In the genomic region with DNA sequence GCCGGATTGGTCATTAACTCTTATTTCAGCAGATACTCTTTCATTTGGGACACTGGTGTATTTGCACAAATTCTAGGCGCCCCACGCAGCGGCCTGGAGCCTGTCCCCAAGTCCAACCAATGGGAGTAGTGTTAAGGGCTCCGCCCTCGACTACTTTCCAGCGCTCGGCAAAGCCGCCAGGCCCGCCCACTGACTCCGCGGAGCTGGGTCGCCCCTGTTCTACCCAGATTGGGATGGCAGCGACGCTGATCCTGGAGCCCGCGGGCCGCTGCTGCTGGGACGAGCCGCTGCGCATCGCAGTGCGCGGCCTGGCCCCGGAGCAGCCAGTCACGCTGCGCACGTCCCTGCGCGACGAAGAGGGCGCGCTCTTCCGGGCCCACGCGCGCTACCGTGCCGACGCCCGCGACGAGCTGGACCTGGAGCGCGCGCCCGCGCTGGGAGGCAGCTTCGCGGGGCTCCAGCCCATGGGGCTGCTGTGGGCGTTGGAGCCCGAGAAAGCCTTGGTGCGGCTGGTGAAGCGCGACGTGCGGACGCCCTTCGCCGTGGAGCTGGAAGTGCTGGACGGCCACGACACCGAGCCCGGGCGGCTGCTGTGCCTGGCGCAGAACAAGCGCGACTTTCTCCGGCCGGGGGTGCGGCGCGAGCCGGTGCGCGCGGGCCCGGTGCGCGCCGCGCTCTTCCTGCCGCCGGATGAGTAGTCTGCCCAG, we compare ENCODE assay signal across 1 cellular context.
TF ChIP-seq lines count a peak whose summit lies in the region.

Gene ACOT6 (plus strand): TSS at position 179 of the 707 bp plus-strand sequence. CDS start 55 bp downstream, at position 234.

TF ChIP-seq in HepG2, 621 proteins besides CTCF, POLR2A, EP300 and RAD21 (continues in another document):
- TF ChIP-seq MTF2 (CRISPR knock-in tag; IDR thresholded peaks at IDR 0.05; ENCODE audit: borderline replicate concordance) = no peak
- TF ChIP-seq ZNF720 (CRISPR knock-in tag; IDR thresholded peaks at IDR 0.05) = no peak
- TF ChIP-seq NCOR1 (IDR thresholded peaks at IDR 0.05; ENCODE audit: borderline replicate concordance, low read length) = no peak
- TF ChIP-seq ZNF563 (CRISPR knock-in tag; IDR thresholded peaks at IDR 0.05) = no peak; the same call in 1 of the 2 replicates
- no peak for TF ChIP-seq ZNF766 (CRISPR knock-in tag; IDR thresholded peaks at IDR 0.05; ENCODE audit: borderline replicate concordance)
- peak; percentile 60; the same call in 1 of the 2 replicates for TF ChIP-seq ARNT2 (CRISPR knock-in tag; IDR thresholded peaks at IDR 0.05; ENCODE audit: low read depth)
- no peak for TF ChIP-seq ZNF124 (CRISPR knock-in tag; IDR thresholded peaks at IDR 0.05)
- TF ChIP-seq PHF20 (CRISPR knock-in tag; IDR thresholded peaks at IDR 0.05) = peak; percentile 64
- TF ChIP-seq, protein P1, sequence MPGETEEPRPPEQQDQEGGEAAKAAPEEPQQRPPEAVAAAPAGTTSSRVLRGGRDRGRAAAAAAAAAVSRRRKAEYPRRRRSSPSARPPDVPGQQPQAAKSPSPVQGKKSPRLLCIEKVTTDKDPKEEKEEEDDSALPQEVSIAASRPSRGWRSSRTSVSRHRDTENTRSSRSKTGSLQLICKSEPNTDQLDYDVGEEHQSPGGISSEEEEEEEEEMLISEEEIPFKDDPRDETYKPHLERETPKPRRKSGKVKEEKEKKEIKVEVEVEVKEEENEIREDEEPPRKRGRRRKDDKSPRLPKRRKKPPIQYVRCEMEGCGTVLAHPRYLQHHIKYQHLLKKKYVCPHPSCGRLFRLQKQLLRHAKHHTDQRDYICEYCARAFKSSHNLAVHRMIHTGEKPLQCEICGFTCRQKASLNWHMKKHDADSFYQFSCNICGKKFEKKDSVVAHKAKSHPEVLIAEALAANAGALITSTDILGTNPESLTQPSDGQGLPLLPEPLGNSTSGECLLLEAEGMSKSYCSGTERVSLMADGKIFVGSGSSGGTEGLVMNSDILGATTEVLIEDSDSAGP (CRISPR knock-in tag; IDR thresholded peaks at IDR 0.05; ENCODE audit: borderline replicate concordance) = peak; percentile 77; the same call in 1 of the 2 replicates
- no peak for TF ChIP-seq CREB1 (IDR thresholded peaks at IDR 0.05)
- no peak for TF ChIP-seq CREB1 (CRISPR knock-in tag; IDR thresholded peaks at IDR 0.05)
- TF ChIP-seq, protein P2, sequence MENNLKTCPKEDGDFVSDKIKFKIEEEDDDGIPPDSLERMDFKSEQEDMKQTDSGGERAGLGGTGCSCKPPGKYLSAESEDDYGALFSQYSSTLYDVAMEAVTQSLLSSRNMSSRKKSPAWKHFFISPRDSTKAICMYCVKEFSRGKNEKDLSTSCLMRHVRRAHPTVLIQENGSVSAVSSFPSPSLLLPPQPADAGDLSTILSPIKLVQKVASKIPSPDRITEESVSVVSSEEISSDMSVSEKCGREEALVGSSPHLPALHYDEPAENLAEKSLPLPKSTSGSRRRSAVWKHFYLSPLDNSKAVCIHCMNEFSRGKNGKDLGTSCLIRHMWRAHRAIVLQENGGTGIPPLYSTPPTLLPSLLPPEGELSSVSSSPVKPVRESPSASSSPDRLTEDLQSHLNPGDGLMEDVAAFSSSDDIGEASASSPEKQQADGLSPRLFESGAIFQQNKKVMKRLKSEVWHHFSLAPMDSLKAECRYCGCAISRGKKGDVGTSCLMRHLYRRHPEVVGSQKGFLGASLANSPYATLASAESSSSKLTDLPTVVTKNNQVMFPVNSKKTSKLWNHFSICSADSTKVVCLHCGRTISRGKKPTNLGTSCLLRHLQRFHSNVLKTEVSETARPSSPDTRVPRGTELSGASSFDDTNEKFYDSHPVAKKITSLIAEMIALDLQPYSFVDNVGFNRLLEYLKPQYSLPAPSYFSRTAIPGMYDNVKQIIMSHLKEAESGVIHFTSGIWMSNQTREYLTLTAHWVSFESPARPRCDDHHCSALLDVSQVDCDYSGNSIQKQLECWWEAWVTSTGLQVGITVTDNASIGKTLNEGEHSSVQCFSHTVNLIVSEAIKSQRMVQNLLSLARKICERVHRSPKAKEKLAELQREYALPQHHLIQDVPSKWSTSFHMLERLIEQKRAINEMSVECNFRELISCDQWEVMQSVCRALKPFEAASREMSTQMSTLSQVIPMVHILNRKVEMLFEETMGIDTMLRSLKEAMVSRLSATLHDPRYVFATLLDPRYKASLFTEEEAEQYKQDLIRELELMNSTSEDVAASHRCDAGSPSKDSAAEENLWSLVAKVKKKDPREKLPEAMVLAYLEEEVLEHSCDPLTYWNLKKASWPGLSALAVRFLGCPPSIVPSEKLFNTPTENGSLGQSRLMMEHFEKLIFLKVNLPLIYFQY (CRISPR knock-in tag; IDR thresholded peaks at IDR 0.05; ENCODE audit: borderline replicate concordance) = 0 out of 2 replicates have a peak, but pooled peaks have one; percentile 26
- 0 out of 2 replicates have a peak, but pooled peaks have one; percentile 38 for TF ChIP-seq MTF1 (CRISPR knock-in tag; IDR thresholded peaks at IDR 0.05)
- TF ChIP-seq TARDBP (CRISPR knock-in tag; IDR thresholded peaks at IDR 0.05) = peak; percentile 34; the same call in 1 of the 2 replicates
- TF ChIP-seq MAF1 (CRISPR knock-in tag; IDR thresholded peaks at IDR 0.05; ENCODE audit: borderline replicate concordance) = peak; percentile 33; the same call in 1 of the 2 replicates
- 0 out of 2 replicates have a peak, but pooled peaks have one; percentile 18 for TF ChIP-seq GMEB2 (CRISPR knock-in tag; IDR thresholded peaks at IDR 0.05; ENCODE audit: low read depth)
- TF ChIP-seq ZSCAN9 (CRISPR knock-in tag; IDR thresholded peaks at IDR 0.05; ENCODE audit: borderline replicate concordance) = peak; percentile 55; the same call in 1 of the 2 replicates
- TF ChIP-seq ZNF503 (CRISPR knock-in tag; IDR thresholded peaks at IDR 0.05) = no peak
- peak; percentile 70 for TF ChIP-seq SALL1 (CRISPR knock-in tag; IDR thresholded peaks at IDR 0.05)
- TF ChIP-seq SRSF1 (optimal IDR thresholded peaks at IDR 0.05; ENCODE audit: low read depth, low read length) = no peak
- TF ChIP-seq FOXP4 (CRISPR knock-in tag; IDR thresholded peaks at IDR 0.05) = 0 out of 2 replicates have a peak, but pooled peaks have one; percentile 13
- no peak for TF ChIP-seq MED8 (CRISPR knock-in tag; IDR thresholded peaks at IDR 0.05; ENCODE audit: insufficient replicate concordance)
- peak; percentile 40 for TF ChIP-seq PATZ1 (CRISPR knock-in tag; IDR thresholded peaks at IDR 0.05)
- TF ChIP-seq ZNF768 (CRISPR knock-in tag; IDR thresholded peaks at IDR 0.05) = peak; percentile 89
- TF ChIP-seq, protein P3, sequence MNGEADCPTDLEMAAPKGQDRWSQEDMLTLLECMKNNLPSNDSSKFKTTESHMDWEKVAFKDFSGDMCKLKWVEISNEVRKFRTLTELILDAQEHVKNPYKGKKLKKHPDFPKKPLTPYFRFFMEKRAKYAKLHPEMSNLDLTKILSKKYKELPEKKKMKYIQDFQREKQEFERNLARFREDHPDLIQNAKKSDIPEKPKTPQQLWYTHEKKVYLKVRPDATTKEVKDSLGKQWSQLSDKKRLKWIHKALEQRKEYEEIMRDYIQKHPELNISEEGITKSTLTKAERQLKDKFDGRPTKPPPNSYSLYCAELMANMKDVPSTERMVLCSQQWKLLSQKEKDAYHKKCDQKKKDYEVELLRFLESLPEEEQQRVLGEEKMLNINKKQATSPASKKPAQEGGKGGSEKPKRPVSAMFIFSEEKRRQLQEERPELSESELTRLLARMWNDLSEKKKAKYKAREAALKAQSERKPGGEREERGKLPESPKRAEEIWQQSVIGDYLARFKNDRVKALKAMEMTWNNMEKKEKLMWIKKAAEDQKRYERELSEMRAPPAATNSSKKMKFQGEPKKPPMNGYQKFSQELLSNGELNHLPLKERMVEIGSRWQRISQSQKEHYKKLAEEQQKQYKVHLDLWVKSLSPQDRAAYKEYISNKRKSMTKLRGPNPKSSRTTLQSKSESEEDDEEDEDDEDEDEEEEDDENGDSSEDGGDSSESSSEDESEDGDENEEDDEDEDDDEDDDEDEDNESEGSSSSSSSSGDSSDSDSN (CRISPR knock-in tag; IDR thresholded peaks at IDR 0.05) = peak; percentile 99; the same call in 1 of the 2 replicates
- TF ChIP-seq HDAC2 (CRISPR knock-in tag; IDR thresholded peaks at IDR 0.05) = 0 out of 2 replicates have a peak, but pooled peaks have one; percentile 34
- TF ChIP-seq ZNF292 (CRISPR knock-in tag; IDR thresholded peaks at IDR 0.05; ENCODE audit: borderline replicate concordance, low read depth) = peak; percentile 63; the same call in 1 of the 2 replicates
- TF ChIP-seq MEIS1 (CRISPR knock-in tag; IDR thresholded peaks at IDR 0.05; ENCODE audit: borderline replicate concordance) = 0 out of 2 replicates have a peak, but pooled peaks have one; percentile 37
- TF ChIP-seq SOX13 (IDR thresholded peaks at IDR 0.05) = no peak
- TF ChIP-seq SOX13 (CRISPR knock-in tag; conservative IDR thresholded peaks at IDR 0.05 in 1 of 2, IDR thresholded peaks at IDR 0.05 in 1 of 2) = no peak
- TF ChIP-seq ZNF629 (CRISPR knock-in tag; conservative IDR thresholded peaks at IDR 0.05) = peak; percentile 26; the same call in 1 of the 2 replicates
- peak; percentile 51; the same call in 1 of the 2 replicates for TF ChIP-seq ZNF574 (CRISPR knock-in tag; IDR thresholded peaks at IDR 0.05)
- TF ChIP-seq ZNF484 (CRISPR knock-in tag; IDR thresholded peaks at IDR 0.05; ENCODE audit: borderline replicate concordance, low read depth) = no peak
